17 cellular contexts compared by ENCODE assay signal in the genomic region with DNA sequence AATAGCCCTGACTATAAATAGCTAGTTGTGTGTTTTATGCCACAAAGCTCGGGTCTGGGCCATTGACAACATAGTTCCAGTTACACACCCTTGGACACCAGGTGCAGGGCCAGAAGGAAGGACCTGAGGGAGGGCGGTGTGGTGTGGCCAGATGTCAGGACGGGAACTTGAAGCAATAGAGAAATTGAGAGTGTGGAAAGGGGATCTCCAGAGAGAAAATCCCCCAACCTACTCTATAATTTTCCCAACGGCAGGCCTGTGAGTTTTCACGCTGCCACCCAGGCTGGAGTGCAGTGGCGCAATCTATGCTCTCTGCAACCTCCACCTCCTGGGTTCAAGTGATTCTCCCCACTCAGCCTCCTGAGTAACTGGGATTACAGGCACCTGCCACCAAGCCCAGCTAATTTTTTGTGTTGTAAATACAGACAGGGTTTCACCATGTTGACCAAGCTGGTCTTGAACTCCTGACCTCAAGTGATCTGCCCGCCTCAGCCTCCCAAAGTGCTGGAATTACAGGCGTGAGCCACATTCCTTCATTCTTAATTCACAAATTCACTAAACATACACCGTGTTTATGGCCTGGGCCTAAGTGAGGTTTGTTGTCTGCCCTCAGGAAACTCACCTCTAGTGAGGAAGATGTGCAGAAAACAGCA.
A peak's percentile ranks its signal among the peaks of the same experiment; 100 is the strongest.
DNase-seq lines count a peak whose midpoint lies in the region; ATAC-seq and TF ChIP-seq lines count a peak whose summit lies in the region.
"Had no signal": no experiment of that assay in that cellular context is flagged by ENCODE, and none has a peak within 500 bp of the region (broad histone marks: within the 10 kb centered on the region; RNA-seq: fewer than 3 reads in every experiment).

No MANE protein-coding gene starts in this region.

- H3K4me3 ChIP-seq in esophagus squamous epithelium, result no peak overlapping the region

- no peak overlapping the region for H3K27ac ChIP-seq in esophagus squamous epithelium
- H3K27ac ChIP-seq: parathyroid adenoma had no signal

- peaks cover 0 to 1% (median 0%) of the 10 kb centered on the region in 6 donors for H3K9me3 Mint-ChIP-seq in immature natural killer cell
- no peaks in the 10 kb centered on the region for H3K9me3 Mint-ChIP-seq in activated CD4-positive, alpha-beta memory T cell treated with anti-CD3 and anti-CD28 coated beads, Interleukin-2, amount 10 ng/mL, durations not matched to agents 7 days and 5 days
- H3K9me3 Mint-ChIP-seq: CD4-positive, CD25-positive, alpha-beta regulatory T cell; T-helper 2 cell treated with Interferon-gamma antibody and Interleukin-4, amounts not matched to agents 5 μg/mL and 100 μg/mL, for 36 hours had no signal

- H3K4me1 ChIP-seq in esophagus squamous epithelium, result peaks cover 0 to 10% (median 0%) of the 10 kb centered on the region in 3 donors
- H3K4me1 ChIP-seq: parathyroid adenoma had no signal

- CTCF ChIA-PET in activated CD4-positive, alpha-beta memory T cell treated with anti-CD3 and anti-CD28 coated beads, Interleukin-2, amount 10 ng/mL, durations not matched to agents 7 days and 5 days (lab: Charles Lee), result interaction anchor here (0.9 to 1.9 kb wide), 2 partner anchors 17 to 41 kb away, joined by 3 to 4 read pairs; no protein-coding TSS in a partner anchor

- POLR2A ChIA-PET in activated CD4-positive, alpha-beta memory T cell treated with anti-CD3 and anti-CD28 coated beads, Interleukin-2, amount 10 ng/mL, durations not matched to agents 7 days and 5 days (lab: Charles Lee), result interaction anchor here (0.7 to 1.2 kb wide), 3 partner anchors 13 to 41 kb away, joined by 3 read pairs; no protein-coding TSS in a partner anchor

- intact Hi-C loops in esophagus squamous epithelium (cut with DNase I), result no loop called here

- no peak for TF ChIP-seq CTCF in esophagus squamous epithelium (IDR thresholded peaks at IDR 0.05)

- H3K36me3 Mint-ChIP-seq in immature natural killer cell, result no peaks in the 10 kb centered on the region
- no peaks in the 10 kb centered on the region for H3K36me3 Mint-ChIP-seq in activated CD4-positive, alpha-beta memory T cell treated with anti-CD3 and anti-CD28 coated beads, Interleukin-2, amount 10 ng/mL, durations not matched to agents 7 days and 5 days (ENCODE audit: low read depth)
- H3K36me3 Mint-ChIP-seq: brain; CD4-positive, CD25-positive, alpha-beta regulatory T cell had no signal

- H3K9me3 ChIP-seq in esophagus squamous epithelium, result no peaks in the 10 kb centered on the region

- peak overlapping the region in 2 of 5 donors; percentile 30 to 56 for H3K4me3 Mint-ChIP-seq in immature natural killer cell
- no peak overlapping the region for H3K4me3 Mint-ChIP-seq in activated CD4-positive, alpha-beta memory T cell treated with anti-CD3 and anti-CD28 coated beads, Interleukin-2, amount 10 ng/mL, durations not matched to agents 7 days and 5 days
- H3K4me3 Mint-ChIP-seq: brain; T-helper 2 cell treated with Interferon-gamma antibody and Interleukin-4, amounts not matched to agents 5 μg/mL and 100 μg/mL, for 36 hours had no signal

- peak; percentile 40 for DNase-seq in ELF-1 (ENCODE audit: low read depth, low spot score)
- DNase-seq in immature natural killer cell, result no peak
- no peak for DNase-seq in activated CD4-positive, alpha-beta memory T cell treated with anti-CD3 and anti-CD28 coated beads, Interleukin-2, amount 10 ng/mL, durations not matched to agents 7 days and 5 days
- DNase-seq in esophagus squamous epithelium (lab: John Stamatoyannopoulos, UW), result no peak
- no peak for DNase-seq in epidermal melanocyte (ENCODE audit: insufficient read length, low spot score)
- DNase-seq in NCI-H226, result no peak
- DNase-seq: activated T-cell treated with anti-CD3 and anti-CD28 coated beads, Interleukin-2, amount 50 U/mL, for 1 hour; Kasumi-1; left cardiac atrium; NCI-H510A; stimulated activated CD4-positive, alpha-beta T cell treated with anti-CD3 and anti-CD28 coated beads, Interleukin-4, amount 100 ng/mL, for 24 hours had no signal

- H3K4me1 Mint-ChIP-seq in immature natural killer cell, result peaks cover 39 to 49% of the 10 kb centered on the region in 2 donors
- H3K4me1 Mint-ChIP-seq in activated CD4-positive, alpha-beta memory T cell treated with anti-CD3 and anti-CD28 coated beads, Interleukin-2, amount 10 ng/mL, durations not matched to agents 7 days and 5 days, result peaks cover 34% of the 10 kb centered on the region

- ATAC-seq in GM19035 (IDR thresholded peaks at IDR 0.05; ENCODE audit: unreplicated experiment) (peak; percentile 79), HG03442 (IDR thresholded peaks at IDR 0.05; ENCODE audit: unreplicated experiment) (peak; percentile 61)

- peak overlapping the region in 5 of 6 donors; percentile 8 to 80 (median 72) for H3K27ac Mint-ChIP-seq in immature natural killer cell
- no peak overlapping the region for H3K27ac Mint-ChIP-seq in activated CD4-positive, alpha-beta memory T cell treated with anti-CD3 and anti-CD28 coated beads, Interleukin-2, amount 10 ng/mL, durations not matched to agents 7 days and 5 days
- H3K27ac Mint-ChIP-seq: brain; T-helper 2 cell treated with Interferon-gamma antibody and Interleukin-4, amounts not matched to agents 5 μg/mL and 100 μg/mL, for 36 hours had no signal

- no peaks in the 10 kb centered on the region for H3K27me3 ChIP-seq in esophagus squamous epithelium

- no peaks in the 10 kb centered on the region for H3K36me3 ChIP-seq in esophagus squamous epithelium

- H3K27me3 Mint-ChIP-seq in immature natural killer cell (ENCODE audit: low read depth in 3 of 3), result peaks cover 2 to 4% (median 2%) of the 10 kb centered on the region in 3 donors
- H3K27me3 Mint-ChIP-seq in activated CD4-positive, alpha-beta memory T cell treated with anti-CD3 and anti-CD28 coated beads, Interleukin-2, amount 10 ng/mL, durations not matched to agents 7 days and 5 days, result peaks cover 13% of the 10 kb centered on the region
- H3K27me3 Mint-ChIP-seq: brain had no signal

- TF ChIP-seq POLR2A in esophagus squamous epithelium (IDR thresholded peaks at IDR 0.05), result no peak

- WGBS in esophagus squamous epithelium, 2 donors, result 72% methylated on average over 9 of the region's 9 CpGs
